In the genomic region with DNA sequence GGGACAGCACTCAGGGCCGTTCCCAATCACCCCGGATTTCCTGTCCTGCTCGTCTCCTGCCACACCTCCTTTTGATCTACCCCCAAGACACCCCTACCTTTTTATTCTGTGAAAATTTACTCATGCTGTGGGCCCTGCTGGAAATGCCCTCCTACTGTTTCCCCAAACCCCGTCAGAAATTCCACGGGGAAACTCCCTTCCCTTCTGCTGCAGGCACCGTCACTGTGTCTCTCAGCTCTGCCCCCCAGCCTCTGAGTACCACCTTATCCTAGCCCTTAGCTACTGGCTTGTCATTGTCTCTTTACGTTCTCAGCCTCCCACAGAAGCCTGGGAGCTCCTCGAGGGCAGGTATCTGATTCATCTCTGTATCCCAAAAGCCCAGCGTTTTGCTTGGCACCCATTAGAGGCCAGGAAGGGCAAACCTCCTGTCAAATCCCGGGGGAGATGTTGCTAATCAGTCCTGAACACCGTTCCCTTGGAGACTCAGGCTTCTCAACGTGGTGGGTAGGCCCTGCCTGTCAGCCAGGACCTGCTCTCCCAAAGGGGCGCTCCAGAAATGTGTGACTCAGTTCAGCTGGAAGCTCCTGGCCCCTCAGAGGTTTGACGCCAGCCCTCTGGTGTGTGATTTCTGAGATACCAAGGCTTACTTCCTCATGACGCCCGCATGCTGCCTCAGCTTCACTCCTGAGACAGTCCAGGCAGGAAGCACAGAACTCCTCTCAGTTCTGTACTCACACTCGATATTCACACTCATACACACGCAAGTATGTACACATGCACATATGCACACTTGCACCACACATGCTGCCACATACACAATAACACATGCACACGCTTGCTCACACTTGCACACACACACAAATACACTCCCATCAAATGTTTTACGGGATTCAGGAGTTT, we compare ENCODE assay signal across 8 cellular contexts. TPM values are rescaled to one million over a fixed set of nuclear protein-coding genes. Genes with fewer than 3 reads are reported as not detected.
DNase-seq lines count a peak whose midpoint lies in the region; ATAC-seq, FAIRE-seq and TF ChIP-seq lines count a peak whose summit lies in the region.

No MANE protein-coding gene starts in this region.

- no peak for FAIRE-seq in GM12892 (lab: Jason Lieb, UNC)

- peak; percentile 11 for ATAC-seq in GM21515 (IDR thresholded peaks at IDR 0.05; ENCODE audit: unreplicated experiment)
- ATAC-seq in HG03571 (IDR thresholded peaks at IDR 0.05; ENCODE audit: unreplicated experiment), result peak; percentile 7

- H3K27ac ChIP-seq in tibial artery, result no peak overlapping the region

- intact Hi-C loops in tibial artery (cut with DNase I; ENCODE audit: low total_unique reads), result no loop called here

- H3K9me3 ChIP-seq in tibial artery, result no peaks in the 10 kb centered on the region

- no peaks in the 10 kb centered on the region for H3K4me1 ChIP-seq in tibial artery

- TF ChIP-seq POLR2A in GM12892 (IDR thresholded peaks at IDR 0.05; ENCODE audit: low read depth, low read length), result peak; percentile 46; the same call in 1 of the 2 replicates

- H3K4me3 ChIP-seq in fibroblast of the aortic adventitia (ENCODE audit: low read depth, low read length) (no peak overlapping the region), tibial artery (no peak overlapping the region)

- no peaks in the 10 kb centered on the region for H3K27me3 ChIP-seq in tibial artery

- no peak for DNase-seq in GM12892 (ENCODE audit: insufficient read length)
- DNase-seq in fibroblast of the aortic adventitia (ENCODE audit: low read depth), result peak; percentile 64
- DNase-seq in KG1 (lab: John Stamatoyannopoulos, UW), result no peak
- DNase-seq in NCI-H1930 (lab: John Stamatoyannopoulos, UW), result no peak
- DNase-seq in tibial artery, result no peak
- DNase-seq in NCI-H2171 treated with DMSO at 0.1 percent for 48 hours (lab: John Stamatoyannopoulos, UW), result no peak

- H3K36me3 ChIP-seq in tibial artery, result no peaks in the 10 kb centered on the region

- TF ChIP-seq CTCF in fibroblast of the aortic adventitia (IDR thresholded peaks at IDR 0.05; ENCODE audit: insufficient read depth, low read length) (no peak), tibial artery (IDR thresholded peaks at IDR 0.05) (no peak)

RNA-seq across cellular contexts. Expression of gene GRHPR, which starts 50.7 kb away (rescaled TPM):
- polyA plus RNA-seq in GM12892 (2012; ENCODE audit: missing spikeins), result 134 TPM
- 62.4 and 133 TPM in 2 replicates for total RNA-seq in fibroblast of the aortic adventitia (ENCODE audit: low replicate concordance)
